8 cellular contexts compared by ENCODE assay signal in genomic region chr11:43681543-43681942, GRCh38. TPM values are rescaled to one million over a fixed set of nuclear protein-coding genes. Genes with fewer than 3 reads are reported as not detected.
A peak's percentile ranks its signal among the peaks of the same experiment; 100 is the strongest.
DNase-seq lines count a peak whose midpoint lies in the region; ATAC-seq, FAIRE-seq and TF ChIP-seq lines count a peak whose summit lies in the region.

No MANE protein-coding gene starts in this region.

- H3K27me3 Mint-ChIP-seq in activated T-cell treated with anti-CD3 and anti-CD28 coated beads, Interleukin-2, amount 50 U/mL, for 72 hours (ENCODE audit: low read depth) = peaks cover 9% of the 10 kb centered on the region

- no peak overlapping the region for H3K23ac ChIP-seq in H1 (ENCODE audit: insufficient read length)

- peak overlapping the region; percentile 72 to 76 for H3K4me2 ChIP-seq in H1 (ENCODE audit: insufficient read depth in 1 of 2, low read depth in 2 of 2, low read length in 2 of 2)

- peaks cover 3 to 5% of the 10 kb centered on the region in 2 donors for H3K9me3 Mint-ChIP-seq in activated T-cell treated with anti-CD3 and anti-CD28 coated beads, Interleukin-2, amount 50 U/mL, for 72 hours

- peak overlapping the region; percentile 94 to 100 for H3K4me3 Mint-ChIP-seq in activated T-cell treated with anti-CD3 and anti-CD28 coated beads, Interleukin-2, amount 50 U/mL, for 72 hours

- H3K9ac ChIP-seq in H1 (replicated peaks in 1 of 4; ENCODE audit: extremely low read depth in 1 of 4, low read depth in 3 of 4, low read length in 3 of 4) = peak overlapping the region; percentile 89 to 97 (median 94)

- peak overlapping the region; percentile 72 to 92 (median 86) for H3K4me3 ChIP-seq in H1 (ENCODE audit: extremely low read depth in 1 of 4, insufficient read depth in 2 of 4, low read depth in 3 of 4, low read length in 4 of 4)
- H3K4me3 ChIP-seq in neuron (ENCODE audit: low read length) = peak overlapping the region; percentile 96

- H3K27ac Mint-ChIP-seq in activated T-cell treated with anti-CD3 and anti-CD28 coated beads, Interleukin-2, amount 50 U/mL, for 72 hours = peak overlapping the region; percentile 98

- no peak overlapping the region for H3K56ac ChIP-seq in H1 (replicated peaks; ENCODE audit: insufficient read length, low read depth, low read length)

- no peak overlapping the region for H2BK20ac ChIP-seq in H1 (ENCODE audit: low read length)

- no peak for TF ChIP-seq EP300 in H1 (IDR thresholded peaks at IDR 0.05; ENCODE audit: borderline replicate concordance in 1 of 2, low read depth in 2 of 2, low read length in 2 of 2)

- H3K27me3 ChIP-seq in H1 (replicated peaks in 1 of 4; ENCODE audit: control insufficient read depth in 3 of 4, extremely low read depth in 1 of 4, insufficient read depth in 3 of 4, low read length in 3 of 4) = no peaks in the 10 kb centered on the region
- H3K27me3 ChIP-seq in neuron (ENCODE audit: insufficient read depth, low read length) = no peaks in the 10 kb centered on the region

- FAIRE-seq in H1 (lab: Jason Lieb, UNC) = no peak

- H3K27ac ChIP-seq in H1 (ENCODE audit: low read depth, low read length) = peak overlapping the region; percentile 78

- no peak overlapping the region for H2BK15ac ChIP-seq in H1 (ENCODE audit: low read length)

- H3K79me1 ChIP-seq in H1 (ENCODE audit: low read depth, low read length) = peaks cover 3% of the 10 kb centered on the region; the same call in 1 of the 2 replicates

- H3K36me3 ChIP-seq in H1 (ENCODE audit: control insufficient read depth in 2 of 4, insufficient read depth in 4 of 4, low read length in 3 of 4) (peaks cover 0 to 12% (median 1%) of the 10 kb centered on the region in 4 experiments; a peak in 3 of 8 replicates), neuron (ENCODE audit: insufficient read depth, low read length) (peaks cover 24% of the 10 kb centered on the region)

- H3K23me2 ChIP-seq in H1 (ENCODE audit: low read depth, low read length) = 0 out of 2 replicates have a peak, but pooled peaks cover 1% of the 10 kb centered on the region

- 12% methylated on average over 8 of the region's 8 CpGs; no CpG with 5 or more reads in 1 of the 2 experiments for WGBS in H1 (ENCODE audit: extremely low coverage in 1 of 2, insufficient coverage in 1 of 2, insufficient read length in 1 of 2, insufficient replicate concordance in 2 of 2, low coverage in 1 of 2, low lambda C conversion rate in 2 of 2, missing lambda C conversion rate in 1 of 2), 2 experiments

- ATAC-seq in activated T-cell treated with anti-CD3 and anti-CD28 coated beads, Interleukin-2, amount 50 U/mL, for 72 hours (replicated peaks in 1 of 2) = no peak
- no peak for ATAC-seq in left lobe of liver

- H4K91ac ChIP-seq in H1 (replicated peaks; ENCODE audit: insufficient read length, low read length) = no peak overlapping the region

- peaks cover 24 to 25% of the 10 kb centered on the region in 2 donors for H3K36me3 Mint-ChIP-seq in activated T-cell treated with anti-CD3 and anti-CD28 coated beads, Interleukin-2, amount 50 U/mL, for 72 hours (ENCODE audit: insufficient read depth in 2 of 2)

- peak overlapping the region; percentile 91 for H4K5ac ChIP-seq in H1 (ENCODE audit: insufficient read length, low read depth, low read length)

- H4K20me1 ChIP-seq in H1 (replicated peaks in 1 of 2; ENCODE audit: control insufficient read depth in 1 of 2, insufficient read depth in 2 of 2, low read length in 2 of 2) = peaks cover 1 to 9% of the 10 kb centered on the region in 2 experiments

- no peak for TF ChIP-seq CTCF in H1 (IDR thresholded peaks at IDR 0.05; ENCODE audit: control extremely low read depth in 1 of 3, insufficient read depth in 1 of 3, low read depth in 1 of 3, low read length in 3 of 3)

- H2AFZ ChIP-seq in H1 (ENCODE audit: low read length) (no peak overlapping the region), neuron (ENCODE audit: low read depth, low read length) (peak overlapping the region; percentile 4)

- POLR2A ChIA-PET in H1 (lab: Charles Lee; ENCODE audit: partially characterized antibody) = interaction anchor here (1.1 to 2.0 kb wide), 6 partner anchors 8 to 101 kb away, joined by 3 to 7 read pairs (median 4); no protein-coding TSS in a partner anchor

- H2BK12ac ChIP-seq in H1 (ENCODE audit: low read depth, low read length) = no peak overlapping the region

- peaks cover 52% of the 10 kb centered on the region for H3K4me1 Mint-ChIP-seq in activated T-cell treated with anti-CD3 and anti-CD28 coated beads, Interleukin-2, amount 50 U/mL, for 72 hours (ENCODE audit: low read depth)

- TF ChIP-seq RAD21 in H1 (IDR thresholded peaks at IDR 0.05 in 1 of 2, conservative IDR thresholded peaks at IDR 0.05 in 1 of 2; ENCODE audit: low read depth in 2 of 2, low read length in 2 of 2) = no peak

- no peak overlapping the region for H2BK120ac ChIP-seq in H1 (replicated peaks; ENCODE audit: low read depth, low read length)

- H4K8ac ChIP-seq in H1 (ENCODE audit: extremely low read depth, insufficient read depth, low read length) = no peak overlapping the region

- CTCF ChIA-PET in H1 (lab: Charles Lee; ENCODE audit: partially characterized antibody) = interaction anchor here (1.6 to 1.7 kb wide), 2 partner anchors 11 to 12 kb away, joined by 4 read pairs; no protein-coding TSS in a partner anchor

- H3K18ac ChIP-seq in H1 (ENCODE audit: extremely low read depth, low read length) = no peak overlapping the region

- H3K4me1 ChIP-seq in H1 (replicated peaks in 1 of 4; ENCODE audit: control insufficient read depth in 3 of 4, insufficient read depth in 4 of 4, low read length in 3 of 4) (peaks cover 0 to 3% (median 0%) of the 10 kb centered on the region in 4 experiments; a peak in 3 of 7 replicates), neuron (ENCODE audit: insufficient read depth, low read length) (peaks cover 3% of the 10 kb centered on the region)

- H3K14ac ChIP-seq in H1 (ENCODE audit: insufficient read length) = no peak overlapping the region

- no peak overlapping the region for H2AK5ac ChIP-seq in H1 (ENCODE audit: low read depth, low read length)

- peak overlapping the region; percentile 91 for H2BK5ac ChIP-seq in H1 (ENCODE audit: low read depth, low read length)

- H3K9me3 ChIP-seq in H1 (ENCODE audit: insufficient read depth in 2 of 2, low read depth in 1 of 2, low read length in 1 of 2) (no peaks in the 10 kb centered on the region), neuron (ENCODE audit: low read length) (no peaks in the 10 kb centered on the region)

- no peak for TF ChIP-seq POLR2A in H1 (IDR thresholded peaks at IDR 0.05; ENCODE audit: control extremely low read depth in 1 of 2, low read depth in 2 of 2, low read length in 2 of 2)

- DNase-seq in activated T-cell treated with anti-CD3 and anti-CD28 coated beads, Interleukin-2, amount 50 U/mL, for 72 hours = no peak
- DNase-seq in activated T-cell treated with anti-CD3 and anti-CD28 coated beads, Interleukin-2, amount 50 U/mL, for 48 hours = no peak
- peak; percentile 68 for DNase-seq in RKO (ENCODE audit: low spot score)
- DNase-seq in H1 (ENCODE audit: low read depth in 1 of 2, low spot score in 2 of 2) = no peak
- DNase-seq in activated effector memory CD4-positive, alpha-beta T cell treated with anti-CD3 and anti-CD28 coated beads, Interleukin-2, amount 50 U/mL, for 16 hours = no peak
- DNase-seq in left lobe of liver (ENCODE audit: low spot score) = no peak
- DNase-seq in activated CD4-positive, CD25-positive, alpha-beta regulatory T cell (lab: John Stamatoyannopoulos, UW) = no peak

- H3K4ac ChIP-seq in H1 (replicated peaks; ENCODE audit: insufficient read length, low read depth, low read length) = peak overlapping the region; percentile 72

- H3K79me2 ChIP-seq in H1 (ENCODE audit: control insufficient read depth in 1 of 2, insufficient read depth in 2 of 2, low read length in 2 of 2) = peaks cover 5 to 56% of the 10 kb centered on the region in 2 experiments; a peak in 3 of 4 replicates

TF ChIP-seq in H1, 55 proteins besides CTCF, POLR2A, EP300 and RAD21:
- TF ChIP-seq JUN (IDR thresholded peaks at IDR 0.05; ENCODE audit: low read depth, low read length) (no peak), EGR1 (IDR thresholded peaks at IDR 0.05; ENCODE audit: borderline replicate concordance, low read depth, low read length) (no peak), BCL11A (IDR thresholded peaks at IDR 0.05; ENCODE audit: low read depth in 2 of 2, low read length in 2 of 2) (no peak)

RNA-seq across cellular contexts. Expression of gene HSD17B12, which starts 1.0 kb away (rescaled TPM):
- 10 to 100 TPM; 46.2 to 49.0 TPM for total RNA-seq in activated T-cell treated with anti-CD3 and anti-CD28 coated beads, Interleukin-2, amount 50 U/mL, for 72 hours
- 117 and 121 TPM in 2 replicates for total RNA-seq in H1 (2021; fragmentation: NEBNext Ultra II Directional; extraction: Animal tissue kit (Norgen Biotek cat#: 25700))
- 44.0 and 46.0 TPM in 2 replicates for polyA plus RNA-seq in H1 (2011; rRNA removed)
- polyA plus RNA-seq in H1 (2011; cell fraction: cytosol; rRNA removed) = 40.0 TPM
- 212 TPM for polyA plus RNA-seq in H1 (2011; cell fraction: nucleus; rRNA removed)
- polyA plus RNA-seq in H1 (2012, experiment 1 of 2) = 70.5 to 96.6 TPM (median 83.1 TPM) in 4 replicates
- 9.0 TPM for polyA plus RNA-seq in H1 (2012, experiment 2 of 2)
- 253 TPM for polyA plus RNA-seq in H1 (2013, experiment 1 of 2)
- 257 TPM for polyA plus RNA-seq in H1 (2013, experiment 2 of 2)
- polyA minus RNA-seq in H1 (2011; rRNA and poly(A)+ RNA removed) = 101 and 110 TPM in 2 replicates
- polyA minus RNA-seq in H1 (2011; cell fraction: cytosol; rRNA and poly(A)+ RNA removed) = 63.0 TPM
- polyA minus RNA-seq in H1 (2011; cell fraction: nucleus; rRNA and poly(A)+ RNA removed) = 293 TPM
- 102 TPM for total RNA-seq in left lobe of liver
